ENCODE assay signal across 10 cellular contexts in the genomic region with DNA sequence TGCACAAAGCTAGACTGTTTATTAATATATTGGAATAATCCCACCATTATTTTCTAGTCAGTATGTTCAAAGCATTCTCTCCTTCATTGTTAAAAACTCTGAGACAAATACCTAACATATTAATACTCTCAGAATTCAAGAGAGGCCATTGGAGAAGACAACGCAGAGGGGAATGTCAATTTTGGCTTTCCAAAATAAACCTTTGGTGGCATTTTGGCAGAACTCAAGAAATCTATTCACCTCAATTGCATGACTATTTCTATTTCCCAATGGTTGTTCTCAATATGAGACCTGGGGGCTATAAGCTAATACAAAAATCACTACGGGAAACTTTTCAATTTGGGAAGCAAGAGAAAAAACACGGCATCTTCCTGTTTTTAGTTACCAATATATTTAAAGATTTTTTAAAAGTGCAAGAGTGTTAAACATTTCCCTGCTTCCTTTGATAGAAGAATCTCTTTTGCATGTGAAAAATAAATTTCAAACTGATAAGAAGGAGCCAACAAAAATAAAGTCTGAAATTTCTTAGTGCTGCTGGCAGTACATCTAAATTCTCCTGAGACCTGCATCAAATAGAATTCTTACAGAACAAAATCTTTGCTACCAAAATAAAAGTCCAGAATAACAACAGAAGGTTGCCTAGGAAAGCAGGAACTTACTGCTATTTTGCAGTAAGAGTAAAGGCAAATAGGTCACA. TPM values are rescaled to one million over a fixed set of nuclear protein-coding genes. Genes with fewer than 3 reads are reported as not detected.
DNase-seq lines count a peak whose midpoint lies in the region; ATAC-seq lines count a peak whose summit lies in the region.
"Had no signal": no experiment of that assay in that cellular context is flagged by ENCODE, and none has a peak within 500 bp of the region (broad histone marks: within the 10 kb centered on the region; RNA-seq: fewer than 3 reads in every experiment).

No MANE protein-coding gene starts in this region.

- H3K9me2 ChIP-seq in Karpas-422 (replicated peaks; ENCODE audit: insufficient read depth, low read length), result no peaks in the 10 kb centered on the region

- H2AK5ac ChIP-seq in mesendoderm (ENCODE audit: low read length), result no peak overlapping the region

- no CpG with 5 or more reads among the region's 3 CpGs for WGBS in mesendoderm (ENCODE audit: extremely low coverage, insufficient coverage, low lambda C conversion rate)

- H3K27me3 ChIP-seq in Karpas-422 (ENCODE audit: low read length) (no peaks in the 10 kb centered on the region), mesendoderm (ENCODE audit: insufficient read depth, low read length, poor library complexity) (no peaks in the 10 kb centered on the region)

- H3K18ac ChIP-seq in mesendoderm (ENCODE audit: low read length), result no peak overlapping the region

- H3K4me2 ChIP-seq in Karpas-422 (ENCODE audit: low read depth, low read length, poor library complexity, severe bottlenecking) (peak overlapping the region; percentile 50), mesendoderm (ENCODE audit: low read length) (no peak overlapping the region)

- no peak overlapping the region for H4K5ac ChIP-seq in mesendoderm (ENCODE audit: low read length)

- peaks cover 3% of the 10 kb centered on the region for H3K79me2 ChIP-seq in Karpas-422 (ENCODE audit: low read length)
- no peaks in the 10 kb centered on the region for H3K79me2 ChIP-seq in mesendoderm (ENCODE audit: control insufficient read depth, insufficient read depth, low read length)

- H3K4ac ChIP-seq in mesendoderm (ENCODE audit: low read depth, low read length), result no peak overlapping the region

- H3K4me1 ChIP-seq in Karpas-422 (ENCODE audit: low read length), result peaks cover 18% of the 10 kb centered on the region
- H3K4me1 ChIP-seq in mesendoderm (ENCODE audit: control insufficient read depth, low read depth, low read length), result no peaks in the 10 kb centered on the region

- no peak overlapping the region for H2AFZ ChIP-seq in Karpas-422 (ENCODE audit: low read length)

- no peak for ATAC-seq in HG03159 (IDR thresholded peaks at IDR 0.05; ENCODE audit: unreplicated experiment)

- H3K4me3 ChIP-seq in Karpas-422 (ENCODE audit: low read length) (no peak overlapping the region), mesendoderm (ENCODE audit: low read length) (no peak overlapping the region)

- H3K79me1 ChIP-seq in mesendoderm (ENCODE audit: low read length), result no peaks in the 10 kb centered on the region

- H3K9me3 ChIP-seq in Karpas-422 (ENCODE audit: low read length), result no peaks in the 10 kb centered on the region

- no peak overlapping the region for H2BK120ac ChIP-seq in mesendoderm (ENCODE audit: low read depth, low read length)

- peak; percentile 24 for DNase-seq in AG08395 (ENCODE audit: low spot score)
- DNase-seq in Karpas-422, result peak; percentile 74
- DNase-seq in mesendoderm, result peak; percentile 26
- no peak for DNase-seq in NCI-H187 treated with DMSO at 0.1 percent for 48 hours (lab: John Stamatoyannopoulos, UW)
- DNase-seq in DMS153 (lab: John Stamatoyannopoulos, UW), result no peak
- no peak for DNase-seq in NCI-H1930 (lab: John Stamatoyannopoulos, UW)
- DNase-seq: GF-D8, NCI-H510A treated with DMSO at 0.1 percent for 48 hours had no signal

- no peak overlapping the region for H4K8ac ChIP-seq in mesendoderm (ENCODE audit: low read depth, low read length)

- no peak overlapping the region for H3K23ac ChIP-seq in mesendoderm (ENCODE audit: low read length)

- no peak overlapping the region for H2BK15ac ChIP-seq in mesendoderm (replicated peaks; ENCODE audit: low read depth)

- no peaks in the 10 kb centered on the region for H4K20me1 ChIP-seq in Karpas-422 (ENCODE audit: insufficient read depth, low read depth, low read length)

- H3K9ac ChIP-seq in Karpas-422 (ENCODE audit: low read length) (no peak overlapping the region), mesendoderm (ENCODE audit: low read length) (no peak overlapping the region)

- H2BK5ac ChIP-seq in mesendoderm (ENCODE audit: low read length), result no peak overlapping the region

- H3K27ac ChIP-seq in Karpas-422 (ENCODE audit: low read length) (peak overlapping the region; percentile 59), cingulate gyrus (ENCODE audit: low read depth, low read length) (peak overlapping the region; percentile 39), mesendoderm (ENCODE audit: low read depth, low read length) (no peak overlapping the region)

- no peak overlapping the region for H3K56ac ChIP-seq in mesendoderm (ENCODE audit: low read length)

- peaks cover 30% of the 10 kb centered on the region for H3K36me3 ChIP-seq in Karpas-422 (ENCODE audit: insufficient read depth, low read length)
- H3K36me3 ChIP-seq in mesendoderm (ENCODE audit: control insufficient read depth, insufficient read depth, low read length), result no peaks in the 10 kb centered on the region

RNA-seq across cellular contexts. Expression of gene RUSC1, which starts 58.6 kb away (rescaled TPM):
- total RNA-seq in Karpas-422 (2014; rRNA removed; shearing (Covaris generic); ENCODE audit: low replicate concordance), result 8.3 and 9.2 TPM in 2 replicates
- 36.2 TPM for polyA plus RNA-seq in mesendoderm (2013, experiment 1 of 2)
- 36.1 TPM for polyA plus RNA-seq in mesendoderm (2013, experiment 2 of 2)

Comparison
In these comparisons a context has a peak if more than half of its experiments do, and no peak if none do; other contexts are left out.
1. DNase-seq: peak in AG08395 (single experiment), Karpas-422 (single experiment) and mesendoderm (single experiment); none in NCI-H187 treated with DMSO at 0.1 percent for 48 hours (single experiment), DMS153 (single experiment) and NCI-H1930 (0 of 2).